1 cellular context compared by ENCODE assay signal in genomic region chr2:71330155-71330554, GRCh38.
TF ChIP-seq lines count a peak whose summit lies in the region.

No MANE protein-coding gene starts in this region.

TF ChIP-seq in HepG2, 621 proteins besides CTCF, POLR2A, EP300 and RAD21:
- TF ChIP-seq MAFF (IDR thresholded peaks at IDR 0.05; ENCODE audit: low read depth, low read length): peak; percentile 84
- TF ChIP-seq EEA1 (CRISPR knock-in tag; IDR thresholded peaks at IDR 0.05; ENCODE audit: borderline replicate concordance): no peak
- TF ChIP-seq MAFK (conservative IDR thresholded peaks at IDR 0.05 in 1 of 2, IDR thresholded peaks at IDR 0.05 in 1 of 2; ENCODE audit: low read length in 2 of 2): peak; percentile 84 to 89
- TF ChIP-seq ZNF432 (CRISPR knock-in tag; IDR thresholded peaks at IDR 0.05; ENCODE audit: borderline replicate concordance): no peak
